Comparison of ENCODE assay signal across 22 cellular contexts in genomic region chr17:28363776-28364650, GRCh38. TPM values are rescaled to one million over a fixed set of nuclear protein-coding genes. Genes with fewer than 3 reads are reported as not detected.
"Had no signal": no experiment of that assay in that cellular context is flagged by ENCODE, and none has a peak within 500 bp of the region (broad histone marks: within the 10 kb centered on the region; RNA-seq: fewer than 3 reads in every experiment).

No MANE protein-coding gene starts in this region.

- DNase-seq: KBM-7, NCI-H1092, NCI-H1105 treated with DMSO at 0.1 percent for 48 hours, NCI-H1417 treated with DMSO at 0.1 percent for 48 hours, NCI-H146, NCI-H1694 treated with DMSO at 0.1 percent for 48 hours, NCI-H1930, NCI-H2081, NCI-H2107, NCI-H2227 treated with DMSO at 0.1 percent for 48 hours, NCI-H510A, NCI-H524 treated with DMSO at 0.1 percent for 48 hours, NCI-H69, NCI-H774, Right ventricle myocardium superior, RPMI8226, SIG-M5 had no signal

- H3K9me3 ChIP-seq: SJSA1 had no signal

- H3K27me3 ChIP-seq: SJSA1 had no signal

- H3K27ac ChIP-seq: SJSA1, SK-N-MC had no signal

- H3K4me1 ChIP-seq: SJSA1 had no signal

- H3K4me3 ChIP-seq: SJSA1, SK-N-MC had no signal

RNA-seq across cellular contexts. Expression of gene SEBOX, which starts 1.0 kb away (rescaled TPM):
- total RNA-seq: HT-29, LHCN-M2, MCF 10A, Right ventricle myocardium superior, SJSA1 had no signal

RNA-seq across cellular contexts. Expression of gene VTN, which starts 6.1 kb away (rescaled TPM):
- total RNA-seq: HT-29, MCF 10A had no signal
